10 cellular contexts compared by ENCODE assay signal in genomic region chr13:61183670-61184069, GRCh38.
"Had no signal": no experiment of that assay in that cellular context is flagged by ENCODE, and none has a peak within 500 bp of the region (broad histone marks: within the 10 kb centered on the region; RNA-seq: fewer than 3 reads in every experiment).

No MANE protein-coding gene starts in this region.

- DNase-seq: GOT3, H9, HCEC 1CT, HFFc6, KBM-7 had no signal

- H3K27ac ChIP-seq: HL-60, KMS-11 had no signal

- H3K4me2 ChIP-seq: KMS-11 had no signal

- ATAC-seq: HepG2 had no signal

- H3K27me3 Mint-ChIP-seq: IgD-negative memory B cell had no signal

- H3K36me3 Mint-ChIP-seq: IgD-negative memory B cell had no signal

- H3K4me1 Mint-ChIP-seq: IgD-negative memory B cell had no signal

- H3K9ac ChIP-seq: KMS-11 had no signal

- FAIRE-seq: H54, HepG2 had no signal

- H3K27ac Mint-ChIP-seq: HFFc6, IgD-negative memory B cell had no signal

- H3K4me3 Mint-ChIP-seq: H9, HFFc6, IgD-negative memory B cell had no signal
